7 cellular contexts compared by ENCODE assay signal in the genomic region with DNA sequence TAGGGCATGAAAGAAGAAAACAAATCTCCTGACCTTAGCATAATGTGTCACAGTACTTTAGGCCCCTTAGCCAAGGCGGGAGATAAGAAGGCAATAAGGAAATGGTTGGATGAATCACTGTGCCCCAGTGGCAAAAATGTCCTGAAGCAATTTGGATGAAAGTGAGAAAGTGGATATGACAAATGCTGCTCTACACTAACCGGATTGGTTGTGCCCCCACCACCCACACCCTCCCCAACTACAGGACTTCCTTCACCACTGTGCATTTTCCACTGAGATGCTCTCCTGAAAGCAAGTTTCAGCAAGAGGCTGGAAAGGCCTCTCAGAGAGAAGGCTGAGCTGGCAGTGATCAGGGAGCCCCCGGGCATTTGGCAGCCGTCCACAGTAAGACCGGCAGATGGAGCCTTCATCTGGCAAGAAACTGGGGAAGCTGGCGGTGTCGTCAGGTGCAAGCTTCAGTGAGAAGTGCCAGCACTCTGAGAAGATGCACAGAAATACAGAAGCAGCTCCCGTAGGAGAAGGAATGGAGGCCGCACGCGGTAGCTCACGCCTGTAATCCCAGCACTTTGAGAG.
DNase-seq lines count a peak whose midpoint lies in the region.

No MANE protein-coding gene starts in this region.

- H3K9me3 ChIP-seq in effector memory CD4-positive, alpha-beta T cell (ENCODE audit: control insufficient read depth, low read length) = no peaks in the 10 kb centered on the region

- H3K27ac Mint-ChIP-seq in activated T-helper 2 cell treated with anti-CD3 and anti-CD28 coated beads, Interferon-gamma antibody, Interleukin-2, Interleukin-4, amounts not matched to agents 10 μg/mL and 5 μg/mL and 100 μg/mL, durations not matched to agents 14 hours and 24 hours and 36 hours = peak overlapping the region; percentile 81
- peak overlapping the region; percentile 87 for H3K27ac Mint-ChIP-seq in stimulated activated naive CD8-positive, alpha-beta T cell treated with anti-CD3 and anti-CD28 coated beads, Interleukin-15, Interleukin-2, amounts not matched to agents 100 ng/mL and 50 ng/mL, for 24 hours

- no peaks in the 10 kb centered on the region for H3K27me3 Mint-ChIP-seq in activated T-helper 2 cell treated with anti-CD3 and anti-CD28 coated beads, Interferon-gamma antibody, Interleukin-2, Interleukin-4, amounts not matched to agents 10 μg/mL and 5 μg/mL and 100 μg/mL, durations not matched to agents 14 hours and 24 hours and 36 hours (ENCODE audit: low read depth)
- H3K27me3 Mint-ChIP-seq in stimulated activated naive CD8-positive, alpha-beta T cell treated with anti-CD3 and anti-CD28 coated beads, Interleukin-15, Interleukin-2, amounts not matched to agents 100 ng/mL and 50 ng/mL, for 24 hours = no peaks in the 10 kb centered on the region

- DNase-seq in GM04504 (ENCODE audit: low read depth) = peak; percentile 56
- DNase-seq in NCI-H2029 treated with DMSO at 0.1 percent for 48 hours (lab: John Stamatoyannopoulos, UW) = peak; percentile 57
- DNase-seq in activated T-helper 2 cell treated with anti-CD3 and anti-CD28 coated beads, Interferon-gamma antibody, Interleukin-2, Interleukin-4, amounts not matched to agents 10 μg/mL and 5 μg/mL and 100 μg/mL, durations not matched to agents 14 hours and 24 hours and 36 hours (ENCODE audit: low spot score) = no peak
- peak; percentile 42 for DNase-seq in iPS-NIHi11 (ENCODE audit: low spot score)
- DNase-seq in effector memory CD4-positive, alpha-beta T cell = no peak
- no peak for DNase-seq in germinal center (ENCODE audit: low spot score)

- no peak overlapping the region for H3K27ac ChIP-seq in effector memory CD4-positive, alpha-beta T cell (ENCODE audit: insufficient read depth, low read length, poor library complexity, severe bottlenecking)

- peaks cover 22% of the 10 kb centered on the region for H3K4me1 Mint-ChIP-seq in activated T-helper 2 cell treated with anti-CD3 and anti-CD28 coated beads, Interferon-gamma antibody, Interleukin-2, Interleukin-4, amounts not matched to agents 10 μg/mL and 5 μg/mL and 100 μg/mL, durations not matched to agents 14 hours and 24 hours and 36 hours (ENCODE audit: low read depth)
- H3K4me1 Mint-ChIP-seq in stimulated activated naive CD8-positive, alpha-beta T cell treated with anti-CD3 and anti-CD28 coated beads, Interleukin-15, Interleukin-2, amounts not matched to agents 100 ng/mL and 50 ng/mL, for 24 hours (ENCODE audit: low read depth) = peaks cover 21% of the 10 kb centered on the region

- H3K27me3 ChIP-seq in effector memory CD4-positive, alpha-beta T cell (replicated peaks; ENCODE audit: control insufficient read depth, insufficient read depth, low read length, poor library complexity, severe bottlenecking) = no peaks in the 10 kb centered on the region

- no peak overlapping the region for H3K4me3 ChIP-seq in effector memory CD4-positive, alpha-beta T cell (ENCODE audit: insufficient read depth, low read depth, low read length, poor library complexity, severe bottlenecking)

- H3K4me3 Mint-ChIP-seq in activated T-helper 2 cell treated with anti-CD3 and anti-CD28 coated beads, Interferon-gamma antibody, Interleukin-2, Interleukin-4, amounts not matched to agents 10 μg/mL and 5 μg/mL and 100 μg/mL, durations not matched to agents 14 hours and 24 hours and 36 hours (ENCODE audit: low read depth) = peak overlapping the region; percentile 51
- H3K4me3 Mint-ChIP-seq in stimulated activated naive CD8-positive, alpha-beta T cell treated with anti-CD3 and anti-CD28 coated beads, Interleukin-15, Interleukin-2, amounts not matched to agents 100 ng/mL and 50 ng/mL, for 24 hours = peak overlapping the region; percentile 61

- H3K36me3 Mint-ChIP-seq in activated T-helper 2 cell treated with anti-CD3 and anti-CD28 coated beads, Interferon-gamma antibody, Interleukin-2, Interleukin-4, amounts not matched to agents 10 μg/mL and 5 μg/mL and 100 μg/mL, durations not matched to agents 14 hours and 24 hours and 36 hours (ENCODE audit: low read depth) = no peaks in the 10 kb centered on the region
- no peaks in the 10 kb centered on the region for H3K36me3 Mint-ChIP-seq in stimulated activated naive CD8-positive, alpha-beta T cell treated with anti-CD3 and anti-CD28 coated beads, Interleukin-15, Interleukin-2, amounts not matched to agents 100 ng/mL and 50 ng/mL, for 24 hours (ENCODE audit: low read depth)

- H3K9me3 Mint-ChIP-seq in activated T-helper 2 cell treated with anti-CD3 and anti-CD28 coated beads, Interferon-gamma antibody, Interleukin-2, Interleukin-4, amounts not matched to agents 10 μg/mL and 5 μg/mL and 100 μg/mL, durations not matched to agents 14 hours and 24 hours and 36 hours = no peaks in the 10 kb centered on the region
- H3K9me3 Mint-ChIP-seq in stimulated activated naive CD8-positive, alpha-beta T cell treated with anti-CD3 and anti-CD28 coated beads, Interleukin-15, Interleukin-2, amounts not matched to agents 100 ng/mL and 50 ng/mL, for 24 hours = no peaks in the 10 kb centered on the region

- intact Hi-C loops in activated T-helper 2 cell treated with anti-CD3 and anti-CD28 coated beads, Interferon-gamma antibody, Interleukin-2, Interleukin-4, amounts not matched to agents 10 μg/mL and 5 μg/mL and 100 μg/mL, durations not matched to agents 14 hours and 24 hours and 36 hours (cut with micrococcal nuclease) = loop anchor here (1.0 to 5.0 kb wide), 6 partner anchors 36 to 341 kb away; a partner anchor contains a TSS

- H3K4me1 ChIP-seq in effector memory CD4-positive, alpha-beta T cell (ENCODE audit: control insufficient read depth, insufficient read depth, low read length, poor library complexity, severe bottlenecking) = no peaks in the 10 kb centered on the region

- H3K36me3 ChIP-seq in effector memory CD4-positive, alpha-beta T cell (ENCODE audit: control insufficient read depth, insufficient read depth, low read length) = no peaks in the 10 kb centered on the region

Comparison
In these comparisons a context has a peak if more than half of its experiments do, and no peak if none do; other contexts are left out.
1. DNase-seq: peak in GM04504 (single experiment), NCI-H2029 treated with DMSO at 0.1 percent for 48 hours (single experiment) and iPS-NIHi11 (single experiment); none in activated T-helper 2 cell treated with anti-CD3 and anti-CD28 coated beads, Interferon-gamma antibody, Interleukin-2, Interleukin-4, amounts not matched to agents 10 μg/mL and 5 μg/mL and 100 μg/mL, durations not matched to agents 14 hours and 24 hours and 36 hours (single experiment), effector memory CD4-positive, alpha-beta T cell (0 of 3) and germinal center (single experiment).